Comparison of ENCODE assay signal across 8 cellular contexts in the genomic region with DNA sequence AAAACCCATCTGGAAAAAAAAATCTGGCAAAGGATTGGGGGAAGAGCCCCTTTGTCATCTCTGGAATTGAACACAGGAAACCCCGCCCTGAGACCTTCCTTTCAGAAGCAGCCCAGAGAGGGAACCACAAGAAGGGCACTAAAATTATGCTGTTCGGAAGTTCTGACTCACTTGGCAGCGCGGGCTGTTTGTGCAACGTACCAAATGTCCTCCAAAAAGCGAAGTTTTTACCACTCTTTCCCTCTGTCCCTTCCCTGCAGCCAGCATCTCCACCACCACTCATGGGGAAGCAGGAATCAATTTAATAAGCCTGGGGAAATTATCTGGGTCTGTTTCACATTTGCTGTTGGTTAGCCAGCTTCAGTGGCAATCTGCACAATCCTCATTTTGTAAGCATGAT.
DNase-seq lines count a peak whose midpoint lies in the region; ATAC-seq and TF ChIP-seq lines count a peak whose summit lies in the region.

No MANE protein-coding gene starts in this region.

- TF ChIP-seq POLR2A in GM18526 (IDR thresholded peaks at IDR 0.05; ENCODE audit: extremely low read depth, insufficient read length): peak; percentile 22

- ATAC-seq in GM18858 (IDR thresholded peaks at IDR 0.05; ENCODE audit: unreplicated experiment): no peak

- peak; percentile 89 for DNase-seq in SIG-M5 treated with dmso at 0.1 percent for 504 hours (lab: John Stamatoyannopoulos, UW; ENCODE audit: unreplicated experiment)
- DNase-seq in activated naive CD4-positive, alpha-beta T cell (lab: John Stamatoyannopoulos, UW): peak in 3 of 4 experiments; percentile 8 to 52 (median 25)
- DNase-seq in islet precursor cell: peak; percentile 54
- peak; percentile 58 to 64 for DNase-seq in stimulated activated CD8-positive, alpha-beta memory T cell treated with anti-CD3 and anti-CD28 coated beads, Interleukin-7, amount 100 ng/mL, for 4 hours (ENCODE audit: low read depth in 2 of 2)
- DNase-seq in NCI-H774 (lab: John Stamatoyannopoulos, UW): no peak
- no peak for DNase-seq in cortex of kidney (lab: John Stamatoyannopoulos, UW)

Comparison
In these comparisons a context has a peak if more than half of its experiments do, and no peak if none do; other contexts are left out.
1. DNase-seq: peak in SIG-M5 treated with dmso at 0.1 percent for 504 hours (single experiment), activated naive CD4-positive, alpha-beta T cell (3 of 4), islet precursor cell (single experiment) and stimulated activated CD8-positive, alpha-beta memory T cell treated with anti-CD3 and anti-CD28 coated beads, Interleukin-7, amount 100 ng/mL, for 4 hours (2 of 2); none in NCI-H774 (single experiment) and cortex of kidney (single experiment).